8 cellular contexts compared by ENCODE assay signal in the genomic region with DNA sequence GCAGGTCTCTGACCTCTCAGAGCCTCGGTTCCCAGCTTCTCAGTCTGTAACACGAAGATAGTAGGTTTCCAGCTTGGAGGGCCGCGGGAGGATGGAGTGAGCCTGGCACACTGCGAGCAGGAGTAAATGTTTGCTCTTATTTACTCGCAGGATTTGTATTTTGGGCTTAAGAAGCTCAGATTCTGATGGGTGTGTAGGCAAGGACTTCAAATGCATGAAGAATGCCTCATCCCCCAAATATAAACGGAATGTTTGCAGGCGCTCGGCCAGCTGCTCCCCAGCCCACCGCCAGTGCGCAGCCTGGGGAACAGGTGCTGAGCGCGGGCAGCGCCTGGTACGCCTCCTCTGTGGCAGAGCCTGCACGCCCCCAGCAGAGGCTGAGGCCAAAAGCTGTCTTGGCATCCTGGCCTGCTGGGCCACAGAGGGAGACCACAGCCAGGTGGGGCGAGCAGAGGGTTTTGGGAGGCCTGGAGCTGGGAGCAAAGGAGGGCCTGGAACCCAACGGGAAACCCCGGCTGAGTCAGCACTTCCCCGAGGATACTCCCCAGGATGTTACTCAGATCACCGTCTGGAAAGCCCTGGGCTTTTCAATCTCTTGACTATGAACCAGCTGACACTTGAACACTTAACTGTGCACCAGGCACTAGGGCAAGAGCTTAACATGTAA. TPM values are rescaled to one million over a fixed set of nuclear protein-coding genes. Genes with fewer than 3 reads are reported as not detected.
DNase-seq lines count a peak whose midpoint lies in the region; ATAC-seq and TF ChIP-seq lines count a peak whose summit lies in the region.

No MANE protein-coding gene starts in this region.

- intact Hi-C loops in CD8-positive, alpha-beta T cell (cut with DNase I, micrococcal nuclease), result loop anchor here in 1 of 2 experiments (1.0 kb wide), 2 partner anchors 9 to 10 kb away; a partner anchor contains a TSS

- peak overlapping the region; percentile 92 for H3K27ac Mint-ChIP-seq in CD8-positive, alpha-beta T cell

- H3K4me3 ChIP-seq in CD8-positive, alpha-beta T cell (ENCODE audit: low read depth, low read length), result peak overlapping the region; percentile 14
- H3K4me3 ChIP-seq in cardiac fibroblast (replicated peaks in 1 of 2; ENCODE audit: low read depth in 2 of 2, low read length in 2 of 2), result no peak overlapping the region
- H3K4me3 ChIP-seq in muscle layer of duodenum (ENCODE audit: low read depth in 1 of 2, low read length in 2 of 2), result peak overlapping the region in 1 of 2 donors; percentile 9

- H3K36me3 Mint-ChIP-seq in CD8-positive, alpha-beta T cell, result peaks cover 62% of the 10 kb centered on the region

- CTCF ChIA-PET in CD8-positive, alpha-beta T cell (lab: Charles Lee), result interaction anchor here (1.2 to 35.6 kb wide), 6 partner anchors 8 to 249 kb away, joined by 3 to 1398 read pairs (median 6); a partner anchor contains a TSS

- ATAC-seq in CD8-positive, alpha-beta T cell, result peak; percentile 47
- ATAC-seq in GM18519 (IDR thresholded peaks at IDR 0.05; ENCODE audit: low FRiP score, unreplicated experiment), result no peak

- H3K9me3 ChIP-seq in CD8-positive, alpha-beta T cell (ENCODE audit: low read length), result no peaks in the 10 kb centered on the region
- H3K9me3 ChIP-seq in muscle layer of duodenum (ENCODE audit: control insufficient read depth in 1 of 2, low read length in 2 of 2), result no peaks in the 10 kb centered on the region

- H3K27me3 ChIP-seq in CD8-positive, alpha-beta T cell (ENCODE audit: insufficient read depth, low read length), result no peaks in the 10 kb centered on the region
- H3K27me3 ChIP-seq in muscle layer of duodenum (ENCODE audit: low read depth, low read length), result no peaks in the 10 kb centered on the region

- H3K27me3 Mint-ChIP-seq in CD8-positive, alpha-beta T cell (ENCODE audit: low read depth), result no peaks in the 10 kb centered on the region

- DNase-seq in CD8-positive, alpha-beta T cell, result peak in 2 of 7 experiments; percentile 51
- peak; percentile 42 to 78 for DNase-seq in NCI-H446 (lab: John Stamatoyannopoulos, UW)
- DNase-seq in cardiac fibroblast (ENCODE audit: low read depth in 2 of 2), result peak; percentile 75 to 96
- no peak for DNase-seq in SKM-1 treated with dmso at 0.1 percent for 144 hours (lab: John Stamatoyannopoulos, UW; ENCODE audit: unreplicated experiment)
- no peak for DNase-seq in NOMO-1 (lab: John Stamatoyannopoulos, UW; ENCODE audit: unreplicated experiment in 2 of 2)
- no peak for DNase-seq in mesenteric fat pad (ENCODE audit: low spot score)

- POLR2A ChIA-PET in CD8-positive, alpha-beta T cell (lab: Charles Lee), result interaction anchor here (0.5 to 4.5 kb wide), 7 partner anchors 10 to 631 kb away, joined by 3 to 133 read pairs (median 5); a partner anchor contains a TSS

- H3K9me3 Mint-ChIP-seq in CD8-positive, alpha-beta T cell, result no peaks in the 10 kb centered on the region

- TF ChIP-seq CTCF in CD8-positive, alpha-beta T cell (IDR thresholded peaks at IDR 0.05), result no peak
- TF ChIP-seq CTCF in cardiac fibroblast (IDR thresholded peaks at IDR 0.05; ENCODE audit: low read depth, low read length), result no peak

- H3K4me3 Mint-ChIP-seq in CD8-positive, alpha-beta T cell, result peak overlapping the region; percentile 75

- peaks cover 28% of the 10 kb centered on the region for H3K36me3 ChIP-seq in CD8-positive, alpha-beta T cell (ENCODE audit: insufficient read depth, low read length)
- H3K36me3 ChIP-seq in muscle layer of duodenum (ENCODE audit: control insufficient read depth in 1 of 2, insufficient read depth in 2 of 2, low read length in 2 of 2), result peaks cover 24% of the 10 kb centered on the region in 2 donors

- peaks cover 89% of the 10 kb centered on the region for H3K4me1 Mint-ChIP-seq in CD8-positive, alpha-beta T cell (ENCODE audit: low read depth)

- H3K4me1 ChIP-seq in CD8-positive, alpha-beta T cell (ENCODE audit: insufficient read depth, low read length), result peaks cover 93% of the 10 kb centered on the region
- peaks cover 48 to 87% of the 10 kb centered on the region in 2 donors for H3K4me1 ChIP-seq in muscle layer of duodenum (ENCODE audit: control insufficient read depth in 1 of 2, insufficient read depth in 2 of 2, low read length in 2 of 2)

- H3K27ac ChIP-seq in CD8-positive, alpha-beta T cell (ENCODE audit: low read depth, low read length), result peak overlapping the region; percentile 29
- peak overlapping the region; percentile 83 for H3K27ac ChIP-seq in muscle layer of duodenum (ENCODE audit: low read length)

RNA-seq across cellular contexts. Expression of a gene that starts 9.4 kb away (rescaled TPM):
- 100 to 1,000 TPM; 187 to 212 TPM for total RNA-seq in CD8-positive, alpha-beta T cell
- total RNA-seq in mesenteric fat pad, result 95.0 TPM

RNA-seq across cellular contexts. Expression of a gene that starts 24.6 kb away (rescaled TPM):
- total RNA-seq in CD8-positive, alpha-beta T cell, result 1 to 10 TPM; 6.5 to 7.9 TPM
- 0.55 TPM for total RNA-seq in mesenteric fat pad

RNA-seq across cellular contexts. Expression of a gene that starts 48.0 kb away (rescaled TPM):
- 100 to 1,000 TPM; 285 to 311 TPM for total RNA-seq in CD8-positive, alpha-beta T cell
- total RNA-seq in mesenteric fat pad, result 22.2 TPM

RNA-seq across cellular contexts. Expression of a gene that starts 55.5 kb away (rescaled TPM):
- total RNA-seq in CD8-positive, alpha-beta T cell, result 10 to 100 TPM; 14.8 to 18.0 TPM
- total RNA-seq in mesenteric fat pad, result 28.3 TPM

RNA-seq across cellular contexts. Expression of a gene that starts 58.7 kb away (rescaled TPM):
- total RNA-seq in CD8-positive, alpha-beta T cell, result 10 to 100 TPM; 17.6 to 19.1 TPM
- total RNA-seq in mesenteric fat pad, result 18.5 TPM

Comparison
In these comparisons a context has a peak if more than half of its experiments do, and no peak if none do; other contexts are left out.
1. DNase-seq: peak in NCI-H446 (2 of 2) and cardiac fibroblast (2 of 2); none in SKM-1 treated with dmso at 0.1 percent for 144 hours (single experiment), NOMO-1 (0 of 2) and mesenteric fat pad (single experiment).
2. RNA of a gene that starts 48.0 kb away (total RNA-seq): 285 to 311 TPM in CD8-positive, alpha-beta T cell; 22.2 TPM in mesenteric fat pad (single experiment); every median in the first group is over 10 times any median in the second.